10 cellular contexts compared by ENCODE assay signal in the genomic region with DNA sequence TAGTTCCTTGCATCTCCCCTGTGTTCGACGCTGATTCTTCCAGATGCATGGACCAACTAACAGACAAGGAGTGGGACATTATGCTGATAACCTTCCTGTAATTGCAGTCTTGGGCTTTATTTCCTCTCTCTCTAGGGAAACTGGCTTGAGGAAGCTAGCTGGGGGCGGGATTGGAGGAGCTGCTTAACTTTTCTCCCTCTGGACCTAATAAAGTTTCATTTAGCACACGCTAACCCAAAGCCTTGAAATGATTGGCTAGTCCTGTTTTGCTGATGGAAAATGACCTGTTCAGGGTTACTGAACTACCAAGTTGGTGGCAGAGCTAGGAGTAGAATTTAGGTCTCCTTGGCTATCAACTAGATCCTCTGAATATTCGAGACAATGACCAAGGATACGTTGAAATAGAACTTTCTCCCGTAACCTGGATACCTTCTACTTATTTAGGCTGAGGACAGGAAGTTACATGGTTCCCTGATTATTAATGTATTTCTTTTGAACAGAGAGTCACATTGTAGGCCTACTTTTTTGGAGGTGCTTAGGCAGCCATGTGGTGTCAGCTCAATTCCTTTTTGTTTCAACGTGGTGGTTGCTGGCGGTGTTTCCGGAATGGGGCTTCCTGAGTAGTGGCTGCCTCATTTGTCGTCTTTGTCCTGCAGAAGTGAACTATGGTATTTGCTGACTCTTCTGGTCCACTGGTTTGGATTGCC. TPM values are rescaled to one million over a fixed set of nuclear protein-coding genes. Genes with fewer than 3 reads are reported as not detected.
DNase-seq lines count a peak whose midpoint lies in the region; ATAC-seq and TF ChIP-seq lines count a peak whose summit lies in the region.
"Had no signal": no experiment of that assay in that cellular context is flagged by ENCODE, and none has a peak within 500 bp of the region (broad histone marks: within the 10 kb centered on the region; RNA-seq: fewer than 3 reads in every experiment).

No MANE protein-coding gene starts in this region.

- H3K27me3 ChIP-seq in left ventricle myocardium inferior (ENCODE audit: low read depth) = no peaks in the 10 kb centered on the region
- H3K27me3 ChIP-seq in kidney epithelial cell (ENCODE audit: control insufficient read depth, insufficient read depth, low read length) = no peaks in the 10 kb centered on the region
- no peaks in the 10 kb centered on the region for H3K27me3 ChIP-seq in upper lobe of right lung
- H3K27me3 ChIP-seq in body of pancreas = no peaks in the 10 kb centered on the region

- H3K36me3 ChIP-seq in left ventricle myocardium inferior (peaks cover 10% of the 10 kb centered on the region), kidney epithelial cell (ENCODE audit: control insufficient read depth, insufficient read depth, low read length) (no peaks in the 10 kb centered on the region), upper lobe of right lung (peaks cover 9% of the 10 kb centered on the region), body of pancreas (replicated peaks in 1 of 2; ENCODE audit: insufficient read depth in 1 of 2, low read depth in 2 of 2) (no peaks in the 10 kb centered on the region)

- no peak for DNase-seq in left ventricle myocardium inferior
- DNase-seq in cardiac septum (ENCODE audit: low spot score) = no peak
- peak; percentile 40 for DNase-seq in activated naive CD4-positive, alpha-beta T cell treated with anti-CD3 and anti-CD28 coated beads for 36 hours
- no peak for DNase-seq in kidney epithelial cell (ENCODE audit: low read depth)
- DNase-seq in upper lobe of right lung = no peak
- DNase-seq in activated gamma-delta T cell treated with Interleukin-2 at 50 U/mL for 16 hours = no peak
- DNase-seq in DMS53 (lab: John Stamatoyannopoulos, UW) = no peak
- DNase-seq in body of pancreas = no peak
- DNase-seq: SHP77; stimulated activated CD4-positive, alpha-beta T cell treated with anti-CD3 and anti-CD28 coated beads, Interleukin-12 subunit alpha, Interleukin-12 subunit beta, amount 100 ng/mL, for 4 hours had no signal

- H3K4me3 ChIP-seq in left ventricle myocardium inferior (peak overlapping the region; percentile 80), kidney epithelial cell (ENCODE audit: low read depth, low read length) (peak overlapping the region; percentile 61), upper lobe of right lung (peak overlapping the region; percentile 70), body of pancreas (no peak overlapping the region)

- H3K4me1 ChIP-seq in left ventricle myocardium inferior (peaks cover 50% of the 10 kb centered on the region), upper lobe of right lung (peaks cover 26% of the 10 kb centered on the region), body of pancreas (peaks cover 43% of the 10 kb centered on the region)

- no peak for TF ChIP-seq POLR2A in body of pancreas (IDR thresholded peaks at IDR 0.05)

- 43 to 57% methylated on average over 10 to 11 of the region's 11 CpGs for WGBS in body of pancreas, 2 donors

- CTCF ChIA-PET in activated naive CD4-positive, alpha-beta T cell treated with anti-CD3 and anti-CD28 coated beads for 36 hours (lab: Charles Lee) = no interaction called here

- H3K27ac ChIP-seq in left ventricle myocardium inferior (replicated peaks) = peak overlapping the region; percentile 96
- H3K27ac ChIP-seq in upper lobe of right lung = peak overlapping the region; percentile 42
- peak overlapping the region in 1 of 4 donors; percentile 97 for H3K27ac ChIP-seq in body of pancreas

- H3K9me3 Mint-ChIP-seq in activated naive CD4-positive, alpha-beta T cell treated with anti-CD3 and anti-CD28 coated beads for 36 hours = peaks cover 4% of the 10 kb centered on the region

- no peak for TF ChIP-seq CTCF in left ventricle myocardium inferior (IDR thresholded peaks at IDR 0.05; ENCODE audit: borderline replicate concordance)
- no peak for TF ChIP-seq CTCF in kidney epithelial cell (IDR thresholded peaks at IDR 0.05; ENCODE audit: insufficient read depth, low read length, poor library complexity, severe bottlenecking)
- TF ChIP-seq CTCF in upper lobe of right lung (IDR thresholded peaks at IDR 0.05) = no peak
- no peak for TF ChIP-seq CTCF in body of pancreas (IDR thresholded peaks at IDR 0.05)

- H3K9me3 ChIP-seq in left ventricle myocardium inferior (replicated peaks) (no peaks in the 10 kb centered on the region), upper lobe of right lung (no peaks in the 10 kb centered on the region), body of pancreas (no peaks in the 10 kb centered on the region)

- intact Hi-C loops in left ventricle myocardium inferior (cut with micrococcal nuclease) (no loop called here), cardiac septum (cut with DNase I) (no loop called here), upper lobe of right lung (cut with DNase I) (no loop called here), body of pancreas (cut with DNase I) (no loop called here)
- intact Hi-C loops in activated naive CD4-positive, alpha-beta T cell treated with anti-CD3 and anti-CD28 coated beads for 36 hours (cut with micrococcal nuclease) = loop anchor here (2.0 to 10.0 kb wide), 7 partner anchors 217 to 1159 kb away; partner anchors contain the start of gene ATRX

- no peaks in the 10 kb centered on the region for H3K27me3 Mint-ChIP-seq in activated naive CD4-positive, alpha-beta T cell treated with anti-CD3 and anti-CD28 coated beads for 36 hours (ENCODE audit: low read depth)

- H3K4me3 Mint-ChIP-seq in activated naive CD4-positive, alpha-beta T cell treated with anti-CD3 and anti-CD28 coated beads for 36 hours = peak overlapping the region; percentile 95

- ATAC-seq in upper lobe of right lung (no peak), body of pancreas (no peak)

- peaks cover 38% of the 10 kb centered on the region for H3K4me1 Mint-ChIP-seq in activated naive CD4-positive, alpha-beta T cell treated with anti-CD3 and anti-CD28 coated beads for 36 hours (ENCODE audit: low read depth)

- H3K36me3 Mint-ChIP-seq in activated naive CD4-positive, alpha-beta T cell treated with anti-CD3 and anti-CD28 coated beads for 36 hours (ENCODE audit: low read depth) = peaks cover 42% of the 10 kb centered on the region

- H3K27ac Mint-ChIP-seq in activated naive CD4-positive, alpha-beta T cell treated with anti-CD3 and anti-CD28 coated beads for 36 hours = peak overlapping the region; percentile 92

RNA-seq across cellular contexts. Expression of gene PGK1, which starts 2.0 kb away (rescaled TPM):
- total RNA-seq in left ventricle myocardium inferior (424 TPM), cardiac septum (399 TPM), kidney epithelial cell (231 and 245 TPM in 2 replicates), upper lobe of right lung (250 TPM), body of pancreas (10 to 100 TPM; 46.7 to 79.4 TPM)
- 100 to 1,000 TPM; 744 to 766 TPM for total RNA-seq in activated naive CD4-positive, alpha-beta T cell treated with anti-CD3 and anti-CD28 coated beads for 36 hours

RNA-seq across cellular contexts. Expression of gene TAF9B, which starts 33.4 kb away (rescaled TPM):
- total RNA-seq in left ventricle myocardium inferior = 21.1 TPM
- total RNA-seq in cardiac septum = 19.6 TPM
- 10 to 100 TPM; 25.9 to 27.2 TPM for total RNA-seq in activated naive CD4-positive, alpha-beta T cell treated with anti-CD3 and anti-CD28 coated beads for 36 hours
- total RNA-seq in kidney epithelial cell = 17.5 and 17.8 TPM in 2 replicates
- total RNA-seq in upper lobe of right lung = 12.9 TPM
- total RNA-seq in body of pancreas = 10 to 100 TPM; 11.7 to 21.4 TPM

Comparison
In these comparisons a context has a peak if more than half of its experiments do, and no peak if none do; other contexts are left out.
1. H3K4me3 ChIP-seq: peak in left ventricle myocardium inferior (single experiment), kidney epithelial cell (single experiment) and upper lobe of right lung (single experiment); none in body of pancreas (0 of 2).